3 cellular contexts compared by ENCODE assay signal in the genomic region with DNA sequence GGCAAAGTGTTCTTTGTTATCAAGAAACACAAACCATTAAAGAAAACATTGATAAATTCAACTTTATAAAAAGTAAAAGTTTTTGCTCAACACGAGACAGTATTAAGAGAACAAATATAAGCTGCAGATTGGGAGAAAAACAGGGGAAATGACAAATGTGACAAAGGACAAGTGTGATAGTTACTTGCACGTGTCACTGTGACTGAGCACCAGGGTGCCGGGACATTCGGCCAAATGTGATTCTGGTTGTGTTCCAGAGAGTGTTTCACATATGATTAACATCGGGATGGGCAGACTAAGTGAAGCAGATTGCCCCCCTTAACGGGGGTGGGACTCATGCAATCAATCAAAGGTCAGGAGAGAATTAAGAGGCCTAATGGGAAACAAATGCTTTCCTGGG. TPM values are rescaled to one million over a fixed set of nuclear protein-coding genes. Genes with fewer than 3 reads are reported as not detected.
"Had no signal": no experiment of that assay in that cellular context is flagged by ENCODE, and none has a peak within 500 bp of the region (broad histone marks: within the 10 kb centered on the region; RNA-seq: fewer than 3 reads in every experiment).

No MANE protein-coding gene starts in this region.

RNA-seq across cellular contexts. Expression of a gene that starts 46.4 kb away (rescaled TPM):
- polyA plus RNA-seq: stomach, thymus, urinary bladder had no signal
